Comparison of ENCODE assay signal across 20 cellular contexts in genomic region chr7:46233585-46234329, GRCh38.
DNase-seq lines count a peak whose midpoint lies in the region; ATAC-seq and TF ChIP-seq lines count a peak whose summit lies in the region.
"Had no signal": no experiment of that assay in that cellular context is flagged by ENCODE, and none has a peak within 500 bp of the region (broad histone marks: within the 10 kb centered on the region; RNA-seq: fewer than 3 reads in every experiment).

No MANE protein-coding gene starts in this region.

- H3K79me2 ChIP-seq in PC-3 (ENCODE audit: low read length) (no peaks in the 10 kb centered on the region), OCI-LY7 (ENCODE audit: insufficient read depth, low read depth, low read length) (no peaks in the 10 kb centered on the region)

- H3K4me1 ChIP-seq in PC-3 (ENCODE audit: insufficient read depth, low read length) (peaks cover 8% of the 10 kb centered on the region), OCI-LY7 (ENCODE audit: insufficient read depth, low read length, poor library complexity, severe bottlenecking) (no peaks in the 10 kb centered on the region), Caco-2 (no peaks in the 10 kb centered on the region)
- H3K4me1 ChIP-seq: left ventricle myocardium inferior, Peyer's patch had no signal

- no peak overlapping the region for H3K27ac ChIP-seq in PC-3 (ENCODE audit: low read length)
- no peak overlapping the region for H3K27ac ChIP-seq in OCI-LY7 (ENCODE audit: low read depth, low read length, poor library complexity, severe bottlenecking)
- H3K27ac ChIP-seq: left ventricle myocardium inferior, Peyer's patch, SK-N-MC, thoracic aorta had no signal

- BruUV-seq in PC-3 (replicated peaks; lab: Mats Ljungman, UMichigan) (no TSS peak), OCI-LY7 (replicated peaks; lab: Mats Ljungman, UMichigan) (no TSS peak), Caco-2 (replicated peaks; lab: Mats Ljungman, UMichigan) (no TSS peak)

- no peak overlapping the region for H2AFZ ChIP-seq in PC-3 (ENCODE audit: low read length)
- H2AFZ ChIP-seq in OCI-LY7 (ENCODE audit: low read length), result no peak overlapping the region
- H2AFZ ChIP-seq: GM23338 had no signal

- H3K4me3 ChIP-seq in PC-3 (ENCODE audit: low read length) (no peak overlapping the region), OCI-LY7 (ENCODE audit: low read depth, low read length, poor library complexity, severe bottlenecking) (no peak overlapping the region), Caco-2 (ENCODE audit: low read depth, low read length) (no peak overlapping the region)
- H3K4me3 ChIP-seq: GM23338, left ventricle myocardium inferior, Peyer's patch, SK-N-MC, thoracic aorta had no signal

- H4K20me1 ChIP-seq in PC-3 (ENCODE audit: low read length), result no peaks in the 10 kb centered on the region
- no peaks in the 10 kb centered on the region for H4K20me1 ChIP-seq in OCI-LY7 (ENCODE audit: insufficient read depth, low read length)

- CTCF ChIA-PET in PC-3 (lab: Charles Lee) (no interaction called here), OCI-LY7 (lab: Charles Lee; ENCODE audit: unreplicated experiment) (no interaction called here), Caco-2 (lab: Charles Lee) (no interaction called here)

- no peak overlapping the region for H3K9ac ChIP-seq in PC-3 (ENCODE audit: low read length)

- no peaks in the 10 kb centered on the region for H3K27me3 ChIP-seq in PC-3 (ENCODE audit: low read length)
- no peaks in the 10 kb centered on the region for H3K27me3 ChIP-seq in Caco-2 (replicated peaks; ENCODE audit: control insufficient read depth, insufficient read depth, low read length)
- H3K27me3 ChIP-seq: Peyer's patch had no signal

- no peak for TF ChIP-seq CTCF in PC-3 (conservative IDR thresholded peaks at IDR 0.05; ENCODE audit: low read depth, low read length)
- TF ChIP-seq CTCF in OCI-LY7 (conservative IDR thresholded peaks at IDR 0.05; ENCODE audit: low read length), result no peak
- TF ChIP-seq CTCF in Caco-2 (IDR thresholded peaks at IDR 0.05; ENCODE audit: insufficient read depth in 1 of 2, low read depth in 1 of 2, low read length in 1 of 2, severe bottlenecking in 1 of 2, unreplicated experiment in 1 of 2), result no peak

- H3K4me3 Mint-ChIP-seq in Caco-2 (ENCODE audit: unreplicated experiment), result no peak overlapping the region
- H3K4me3 Mint-ChIP-seq: activated CD4-positive, alpha-beta T cell treated with anti-CD3 and anti-CD28 coated beads for 36 hours; activated CD8-positive, alpha-beta memory T cell treated with anti-CD3 and anti-CD28 coated beads, Interleukin-2, amount 10 ng/mL, durations not matched to agents 7 days and 5 days; B cell; GM23338 had no signal

- peaks cover 4% of the 10 kb centered on the region for H3K27me3 Mint-ChIP-seq in Caco-2 (ENCODE audit: insufficient read depth, unreplicated experiment)
- H3K27me3 Mint-ChIP-seq: activated CD8-positive, alpha-beta memory T cell treated with anti-CD3 and anti-CD28 coated beads, Interleukin-2, amount 10 ng/mL, durations not matched to agents 7 days and 5 days; B cell had no signal

- no peaks in the 10 kb centered on the region for H3K9me3 Mint-ChIP-seq in Caco-2 (ENCODE audit: unreplicated experiment)
- H3K9me3 Mint-ChIP-seq: GM23338 had no signal

- H3K4me1 Mint-ChIP-seq in Caco-2 (ENCODE audit: low read depth, unreplicated experiment), result peaks cover 7% of the 10 kb centered on the region
- H3K4me1 Mint-ChIP-seq: activated CD4-positive, alpha-beta T cell treated with anti-CD3 and anti-CD28 coated beads for 36 hours; activated CD8-positive, alpha-beta memory T cell treated with anti-CD3 and anti-CD28 coated beads, Interleukin-2, amount 10 ng/mL, durations not matched to agents 7 days and 5 days; B cell had no signal

- H3K4me2 ChIP-seq in PC-3 (ENCODE audit: low read length), result no peak overlapping the region
- no peak overlapping the region for H3K4me2 ChIP-seq in OCI-LY7 (ENCODE audit: low read length)
- H3K4me2 ChIP-seq: GM23338 had no signal

- ATAC-seq in GM18868 (IDR thresholded peaks at IDR 0.05; ENCODE audit: unreplicated experiment), result peak; percentile 99
- peak; percentile 84 for ATAC-seq in GM21786 (IDR thresholded peaks at IDR 0.05; ENCODE audit: unreplicated experiment)
- peak; percentile 96 for ATAC-seq in HG03432 (IDR thresholded peaks at IDR 0.05; ENCODE audit: unreplicated experiment)
- ATAC-seq in PC-3, result no peak
- ATAC-seq: activated CD4-positive, alpha-beta T cell treated with anti-CD3 and anti-CD28 coated beads for 36 hours; activated CD8-positive, alpha-beta memory T cell treated with anti-CD3 and anti-CD28 coated beads, Interleukin-2, amount 10 ng/mL, durations not matched to agents 7 days and 5 days; GM23338 had no signal

- DNase-seq in PC-3 (no peak), OCI-LY7 (ENCODE audit: low spot score) (no peak), NCI-H446 treated with DMSO at 0.1 percent for 48 hours (lab: John Stamatoyannopoulos, UW) (no peak), Caco-2 (no peak)
- DNase-seq: activated CD4-positive, alpha-beta T cell treated with anti-CD3 and anti-CD28 coated beads for 36 hours; activated CD8-positive, alpha-beta memory T cell treated with anti-CD3 and anti-CD28 coated beads, Interleukin-2, amount 10 ng/mL, durations not matched to agents 7 days and 5 days; amniotic stem cell; Calu3; caudate nucleus; left ventricle myocardium inferior; NCI-H1105 treated with DMSO at 0.1 percent for 48 hours; NCI-H2171 treated with DMSO at 0.1 percent for 48 hours; Peyer's patch had no signal

- no peaks in the 10 kb centered on the region for H3K9me2 ChIP-seq in PC-3 (replicated peaks; ENCODE audit: low read length)
- no peaks in the 10 kb centered on the region for H3K9me2 ChIP-seq in OCI-LY7 (ENCODE audit: insufficient read depth, low read length)

- no peaks in the 10 kb centered on the region for H3K36me3 ChIP-seq in PC-3 (ENCODE audit: low read depth, low read length)
- no peaks in the 10 kb centered on the region for H3K36me3 ChIP-seq in OCI-LY7 (ENCODE audit: insufficient read depth, low read length)
- H3K36me3 ChIP-seq in Caco-2 (ENCODE audit: control insufficient read depth, insufficient read depth, low read length), result no peaks in the 10 kb centered on the region
- H3K36me3 ChIP-seq: left ventricle myocardium inferior, Peyer's patch, thoracic aorta had no signal

- H3F3A ChIP-seq in PC-3 (ENCODE audit: low read length, unreplicated experiment), result no peaks in the 10 kb centered on the region

- no peaks in the 10 kb centered on the region for H3K36me3 Mint-ChIP-seq in Caco-2 (ENCODE audit: insufficient read depth, unreplicated experiment)
- H3K36me3 Mint-ChIP-seq: activated CD8-positive, alpha-beta memory T cell treated with anti-CD3 and anti-CD28 coated beads, Interleukin-2, amount 10 ng/mL, durations not matched to agents 7 days and 5 days had no signal

- H3K9me3 ChIP-seq in PC-3 (ENCODE audit: low read length) (no peaks in the 10 kb centered on the region), OCI-LY7 (ENCODE audit: low read length) (no peaks in the 10 kb centered on the region), Caco-2 (no peaks in the 10 kb centered on the region)
- H3K9me3 ChIP-seq: left ventricle myocardium inferior, Peyer's patch, thoracic aorta had no signal

- H3K27ac Mint-ChIP-seq in Caco-2 (ENCODE audit: unreplicated experiment), result no peak overlapping the region
- H3K27ac Mint-ChIP-seq: activated CD4-positive, alpha-beta T cell treated with anti-CD3 and anti-CD28 coated beads for 36 hours; activated CD8-positive, alpha-beta memory T cell treated with anti-CD3 and anti-CD28 coated beads, Interleukin-2, amount 10 ng/mL, durations not matched to agents 7 days and 5 days; B cell; GM23338 had no signal

- intact Hi-C loops in PC-3 (cut with micrococcal nuclease) (no loop called here), OCI-LY7 (cut with micrococcal nuclease; ENCODE audit: unreplicated experiment) (no loop called here), Caco-2 (cut with micrococcal nuclease; ENCODE audit: unreplicated experiment) (no loop called here)

- POLR2A ChIA-PET in PC-3 (lab: Charles Lee; ENCODE audit: unreplicated experiment), result no interaction called here
- POLR2A ChIA-PET in OCI-LY7 (lab: Charles Lee), result interaction anchor here (1.2 kb wide), 1 partner anchor 13 kb away, joined by 4 read pairs; no protein-coding TSS in a partner anchor
- POLR2A ChIA-PET in Caco-2 (lab: Charles Lee), result no interaction called here
